Comparison of ENCODE assay signal across 15 cellular contexts in the genomic region with DNA sequence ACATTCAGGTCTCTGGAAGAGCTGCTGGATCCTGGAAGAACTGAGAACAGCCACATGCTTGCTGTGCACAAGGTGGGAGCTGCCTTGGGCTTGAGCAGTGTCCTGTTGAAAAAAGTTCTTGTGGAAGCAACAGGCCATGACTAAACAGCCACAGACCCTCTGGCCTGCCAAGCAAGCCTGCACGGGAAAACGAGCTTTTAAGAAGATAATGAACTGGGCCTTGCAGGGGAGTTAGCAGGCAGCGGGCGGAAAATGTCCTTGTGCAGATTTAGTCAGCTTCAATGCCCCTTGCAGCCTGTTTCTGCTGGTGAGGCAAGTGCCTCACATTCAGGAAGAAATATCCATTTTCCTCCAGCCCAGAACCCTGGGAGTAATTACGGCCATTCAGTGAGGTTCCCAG.
DNase-seq lines count a peak whose midpoint lies in the region; ATAC-seq lines count a peak whose summit lies in the region.
"Had no signal": no experiment of that assay in that cellular context is flagged by ENCODE, and none has a peak within 500 bp of the region (broad histone marks: within the 10 kb centered on the region; RNA-seq: fewer than 3 reads in every experiment).

No MANE protein-coding gene starts in this region.

- no peak overlapping the region for H3K27ac Mint-ChIP-seq in activated CD8-positive, alpha-beta memory T cell treated with anti-CD3 and anti-CD28 coated beads, Interleukin-2, amount 10 ng/mL, durations not matched to agents 7 days and 5 days
- H3K27ac Mint-ChIP-seq: B cell; CD8-positive, alpha-beta T cell; GM23338 had no signal

- CTCF ChIA-PET in activated CD8-positive, alpha-beta memory T cell treated with anti-CD3 and anti-CD28 coated beads, Interleukin-2, amount 10 ng/mL, durations not matched to agents 7 days and 5 days (lab: Charles Lee): no interaction called here

- H3K27me3 Mint-ChIP-seq in activated CD8-positive, alpha-beta memory T cell treated with anti-CD3 and anti-CD28 coated beads, Interleukin-2, amount 10 ng/mL, durations not matched to agents 7 days and 5 days: peaks cover 29% of the 10 kb centered on the region

- no peak overlapping the region for H3K4me3 Mint-ChIP-seq in activated CD8-positive, alpha-beta memory T cell treated with anti-CD3 and anti-CD28 coated beads, Interleukin-2, amount 10 ng/mL, durations not matched to agents 7 days and 5 days
- H3K4me3 Mint-ChIP-seq: B cell; CD8-positive, alpha-beta T cell; GM23338 had no signal

- peaks cover 4% of the 10 kb centered on the region for H3K4me1 Mint-ChIP-seq in activated CD8-positive, alpha-beta memory T cell treated with anti-CD3 and anti-CD28 coated beads, Interleukin-2, amount 10 ng/mL, durations not matched to agents 7 days and 5 days
- H3K4me1 Mint-ChIP-seq: B cell had no signal

- DNase-seq in NCI-H2171 treated with DMSO at 0.1 percent for 48 hours (lab: John Stamatoyannopoulos, UW) (peak; percentile 57), NCI-H2171 (lab: John Stamatoyannopoulos, UW) (no peak), ecto neural progenitor cell (ENCODE audit: low spot score) (peak; percentile 56), retina (peak; percentile 33), NCI-H774 (lab: John Stamatoyannopoulos, UW) (no peak), RPMI8226 (no peak)
- DNase-seq in activated CD8-positive, alpha-beta memory T cell treated with anti-CD3 and anti-CD28 coated beads, Interleukin-2, amount 10 ng/mL, durations not matched to agents 7 days and 5 days: no peak
- DNase-seq: 8988T; Calu3; CD8-positive, alpha-beta T cell; DMS79; GDM1; HCEC 1CT had no signal

- H3K9me3 Mint-ChIP-seq in activated CD8-positive, alpha-beta memory T cell treated with anti-CD3 and anti-CD28 coated beads, Interleukin-2, amount 10 ng/mL, durations not matched to agents 7 days and 5 days (ENCODE audit: low read depth): no peaks in the 10 kb centered on the region

- H3K36me3 Mint-ChIP-seq in activated CD8-positive, alpha-beta memory T cell treated with anti-CD3 and anti-CD28 coated beads, Interleukin-2, amount 10 ng/mL, durations not matched to agents 7 days and 5 days: no peaks in the 10 kb centered on the region
- H3K36me3 Mint-ChIP-seq: CD8-positive, alpha-beta T cell had no signal

- no peak for ATAC-seq in activated CD8-positive, alpha-beta memory T cell treated with anti-CD3 and anti-CD28 coated beads, Interleukin-2, amount 10 ng/mL, durations not matched to agents 7 days and 5 days
- ATAC-seq: CD8-positive, alpha-beta T cell; GM23338 had no signal

Comparison
In these comparisons a context has a peak if more than half of its experiments do, and no peak if none do; other contexts are left out.
1. DNase-seq: peak in NCI-H2171 treated with DMSO at 0.1 percent for 48 hours (single experiment), ecto neural progenitor cell (single experiment) and retina (single experiment); none in NCI-H2171 (single experiment), NCI-H774 (single experiment), RPMI8226 (single experiment) and activated CD8-positive, alpha-beta memory T cell treated with anti-CD3 and anti-CD28 coated beads, Interleukin-2, amount 10 ng/mL, durations not matched to agents 7 days and 5 days (single experiment).